Comparison of ENCODE assay signal across 10 cellular contexts in genomic region chr9:90511711-90512110, GRCh38.
"Had no signal": no experiment of that assay in that cellular context is flagged by ENCODE, and none has a peak within 500 bp of the region (broad histone marks: within the 10 kb centered on the region; RNA-seq: fewer than 3 reads in every experiment).

No MANE protein-coding gene starts in this region.

- H3K27ac ChIP-seq: GM23248 had no signal

- H3K4me1 ChIP-seq: HAP-1 had no signal

- ATAC-seq: HCT116 had no signal

- H3K27ac Mint-ChIP-seq: H9, HFFc6 had no signal

- FAIRE-seq: H1, H54 had no signal

- H2AFZ ChIP-seq: GM23248 had no signal

- H3K36me3 ChIP-seq: HAP-1 had no signal

- H3K9me3 ChIP-seq: HAP-1 had no signal

- DNase-seq: GM23248, GOT3, H7, H9, HCEC 1CT, HFFc6 had no signal

- H3K9ac ChIP-seq: GM23248 had no signal

- H3K4me3 ChIP-seq: GM23248, HAP-1 had no signal

- H3K9me3 Mint-ChIP-seq: H9 had no signal

- H3K4me3 Mint-ChIP-seq: H9, HFFc6 had no signal
